In the genomic region with DNA sequence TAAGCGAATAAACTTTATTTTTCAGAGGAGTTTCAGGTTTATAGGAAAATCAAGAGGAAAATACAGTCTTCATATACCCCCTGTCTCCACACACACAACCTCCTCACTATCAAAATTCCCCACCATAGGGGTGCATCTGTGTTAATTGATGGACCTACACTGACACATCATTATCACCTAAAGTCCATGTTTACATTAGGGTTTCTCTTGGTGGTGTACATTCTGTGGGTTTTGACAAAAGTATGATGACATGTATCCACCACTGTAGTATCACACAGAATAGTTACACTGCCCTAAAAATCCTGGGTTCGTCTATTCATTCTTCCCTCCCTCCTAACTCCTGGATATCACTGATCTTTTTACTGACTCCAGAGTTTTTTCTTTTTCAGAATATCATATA, we compare ENCODE assay signal across 1 cellular context.
A peak's percentile ranks its signal among the peaks of the same experiment; 100 is the strongest.
TF ChIP-seq lines count a peak whose summit lies in the region.

No MANE protein-coding gene starts in this region.

TF ChIP-seq in K562, 482 proteins besides CTCF, POLR2A, EP300 and RAD21 (continued from another document and continues in another):
- TF ChIP-seq CEBPZ (IDR thresholded peaks at IDR 0.05; ENCODE audit: borderline replicate concordance, low read depth, low read length) (no peak), MXD1 (CRISPR knock-in tag; IDR thresholded peaks at IDR 0.05; ENCODE audit: borderline replicate concordance, poor library complexity, severe bottlenecking) (no peak), KAT2B (IDR thresholded peaks at IDR 0.05; ENCODE audit: low read depth, low read length) (no peak), CSDE1 (IDR thresholded peaks at IDR 0.05) (no peak), SP1 (CRISPR knock-in tag; IDR thresholded peaks at IDR 0.05) (no peak), HDAC1 (IDR thresholded peaks at IDR 0.05) (no peak), GATAD2A (IDR thresholded peaks at IDR 0.05) (no peak), NONO (IDR thresholded peaks at IDR 0.05; ENCODE audit: low read depth in 2 of 2, low read length in 1 of 2) (no peak), ATF7 (IDR thresholded peaks at IDR 0.05) (peak; percentile 33; the same call in 1 of the 2 replicates), RFX1 (IDR thresholded peaks at IDR 0.05) (no peak), NR1H2 (CRISPR knock-in tag; IDR thresholded peaks at IDR 0.05) (no peak), SAFB2 (IDR thresholded peaks at IDR 0.05; ENCODE audit: borderline replicate concordance, low read depth, low read length, severe bottlenecking) (no peak), ZZZ3 (IDR thresholded peaks at IDR 0.05) (no peak), ZNF766 (CRISPR knock-in tag; conservative IDR thresholded peaks at IDR 0.05) (0 out of 2 replicates have a peak, but pooled peaks have one; percentile 56), ZNF224 (CRISPR knock-in tag; IDR thresholded peaks at IDR 0.05) (no peak), MAFG (tag; conservative IDR thresholded peaks at IDR 0.05) (no peak), CLOCK (CRISPR knock-in tag; IDR thresholded peaks at IDR 0.05; ENCODE audit: borderline replicate concordance) (no peak), NFE2L1 (tag; IDR thresholded peaks at IDR 0.05; ENCODE audit: borderline replicate concordance, low read depth) (no peak)
- TF ChIP-seq, protein P1, sequence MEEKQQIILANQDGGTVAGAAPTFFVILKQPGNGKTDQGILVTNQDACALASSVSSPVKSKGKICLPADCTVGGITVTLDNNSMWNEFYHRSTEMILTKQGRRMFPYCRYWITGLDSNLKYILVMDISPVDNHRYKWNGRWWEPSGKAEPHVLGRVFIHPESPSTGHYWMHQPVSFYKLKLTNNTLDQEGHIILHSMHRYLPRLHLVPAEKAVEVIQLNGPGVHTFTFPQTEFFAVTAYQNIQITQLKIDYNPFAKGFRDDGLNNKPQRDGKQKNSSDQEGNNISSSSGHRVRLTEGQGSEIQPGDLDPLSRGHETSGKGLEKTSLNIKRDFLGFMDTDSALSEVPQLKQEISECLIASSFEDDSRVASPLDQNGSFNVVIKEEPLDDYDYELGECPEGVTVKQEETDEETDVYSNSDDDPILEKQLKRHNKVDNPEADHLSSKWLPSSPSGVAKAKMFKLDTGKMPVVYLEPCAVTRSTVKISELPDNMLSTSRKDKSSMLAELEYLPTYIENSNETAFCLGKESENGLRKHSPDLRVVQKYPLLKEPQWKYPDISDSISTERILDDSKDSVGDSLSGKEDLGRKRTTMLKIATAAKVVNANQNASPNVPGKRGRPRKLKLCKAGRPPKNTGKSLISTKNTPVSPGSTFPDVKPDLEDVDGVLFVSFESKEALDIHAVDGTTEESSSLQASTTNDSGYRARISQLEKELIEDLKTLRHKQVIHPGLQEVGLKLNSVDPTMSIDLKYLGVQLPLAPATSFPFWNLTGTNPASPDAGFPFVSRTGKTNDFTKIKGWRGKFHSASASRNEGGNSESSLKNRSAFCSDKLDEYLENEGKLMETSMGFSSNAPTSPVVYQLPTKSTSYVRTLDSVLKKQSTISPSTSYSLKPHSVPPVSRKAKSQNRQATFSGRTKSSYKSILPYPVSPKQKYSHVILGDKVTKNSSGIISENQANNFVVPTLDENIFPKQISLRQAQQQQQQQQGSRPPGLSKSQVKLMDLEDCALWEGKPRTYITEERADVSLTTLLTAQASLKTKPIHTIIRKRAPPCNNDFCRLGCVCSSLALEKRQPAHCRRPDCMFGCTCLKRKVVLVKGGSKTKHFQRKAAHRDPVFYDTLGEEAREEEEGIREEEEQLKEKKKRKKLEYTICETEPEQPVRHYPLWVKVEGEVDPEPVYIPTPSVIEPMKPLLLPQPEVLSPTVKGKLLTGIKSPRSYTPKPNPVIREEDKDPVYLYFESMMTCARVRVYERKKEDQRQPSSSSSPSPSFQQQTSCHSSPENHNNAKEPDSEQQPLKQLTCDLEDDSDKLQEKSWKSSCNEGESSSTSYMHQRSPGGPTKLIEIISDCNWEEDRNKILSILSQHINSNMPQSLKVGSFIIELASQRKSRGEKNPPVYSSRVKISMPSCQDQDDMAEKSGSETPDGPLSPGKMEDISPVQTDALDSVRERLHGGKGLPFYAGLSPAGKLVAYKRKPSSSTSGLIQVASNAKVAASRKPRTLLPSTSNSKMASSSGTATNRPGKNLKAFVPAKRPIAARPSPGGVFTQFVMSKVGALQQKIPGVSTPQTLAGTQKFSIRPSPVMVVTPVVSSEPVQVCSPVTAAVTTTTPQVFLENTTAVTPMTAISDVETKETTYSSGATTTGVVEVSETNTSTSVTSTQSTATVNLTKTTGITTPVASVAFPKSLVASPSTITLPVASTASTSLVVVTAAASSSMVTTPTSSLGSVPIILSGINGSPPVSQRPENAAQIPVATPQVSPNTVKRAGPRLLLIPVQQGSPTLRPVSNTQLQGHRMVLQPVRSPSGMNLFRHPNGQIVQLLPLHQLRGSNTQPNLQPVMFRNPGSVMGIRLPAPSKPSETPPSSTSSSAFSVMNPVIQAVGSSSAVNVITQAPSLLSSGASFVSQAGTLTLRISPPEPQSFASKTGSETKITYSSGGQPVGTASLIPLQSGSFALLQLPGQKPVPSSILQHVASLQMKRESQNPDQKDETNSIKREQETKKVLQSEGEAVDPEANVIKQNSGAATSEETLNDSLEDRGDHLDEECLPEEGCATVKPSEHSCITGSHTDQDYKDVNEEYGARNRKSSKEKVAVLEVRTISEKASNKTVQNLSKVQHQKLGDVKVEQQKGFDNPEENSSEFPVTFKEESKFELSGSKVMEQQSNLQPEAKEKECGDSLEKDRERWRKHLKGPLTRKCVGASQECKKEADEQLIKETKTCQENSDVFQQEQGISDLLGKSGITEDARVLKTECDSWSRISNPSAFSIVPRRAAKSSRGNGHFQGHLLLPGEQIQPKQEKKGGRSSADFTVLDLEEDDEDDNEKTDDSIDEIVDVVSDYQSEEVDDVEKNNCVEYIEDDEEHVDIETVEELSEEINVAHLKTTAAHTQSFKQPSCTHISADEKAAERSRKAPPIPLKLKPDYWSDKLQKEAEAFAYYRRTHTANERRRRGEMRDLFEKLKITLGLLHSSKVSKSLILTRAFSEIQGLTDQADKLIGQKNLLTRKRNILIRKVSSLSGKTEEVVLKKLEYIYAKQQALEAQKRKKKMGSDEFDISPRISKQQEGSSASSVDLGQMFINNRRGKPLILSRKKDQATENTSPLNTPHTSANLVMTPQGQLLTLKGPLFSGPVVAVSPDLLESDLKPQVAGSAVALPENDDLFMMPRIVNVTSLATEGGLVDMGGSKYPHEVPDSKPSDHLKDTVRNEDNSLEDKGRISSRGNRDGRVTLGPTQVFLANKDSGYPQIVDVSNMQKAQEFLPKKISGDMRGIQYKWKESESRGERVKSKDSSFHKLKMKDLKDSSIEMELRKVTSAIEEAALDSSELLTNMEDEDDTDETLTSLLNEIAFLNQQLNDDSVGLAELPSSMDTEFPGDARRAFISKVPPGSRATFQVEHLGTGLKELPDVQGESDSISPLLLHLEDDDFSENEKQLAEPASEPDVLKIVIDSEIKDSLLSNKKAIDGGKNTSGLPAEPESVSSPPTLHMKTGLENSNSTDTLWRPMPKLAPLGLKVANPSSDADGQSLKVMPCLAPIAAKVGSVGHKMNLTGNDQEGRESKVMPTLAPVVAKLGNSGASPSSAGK (IDR thresholded peaks at IDR 0.05) = no peak
- TF ChIP-seq, protein P2, sequence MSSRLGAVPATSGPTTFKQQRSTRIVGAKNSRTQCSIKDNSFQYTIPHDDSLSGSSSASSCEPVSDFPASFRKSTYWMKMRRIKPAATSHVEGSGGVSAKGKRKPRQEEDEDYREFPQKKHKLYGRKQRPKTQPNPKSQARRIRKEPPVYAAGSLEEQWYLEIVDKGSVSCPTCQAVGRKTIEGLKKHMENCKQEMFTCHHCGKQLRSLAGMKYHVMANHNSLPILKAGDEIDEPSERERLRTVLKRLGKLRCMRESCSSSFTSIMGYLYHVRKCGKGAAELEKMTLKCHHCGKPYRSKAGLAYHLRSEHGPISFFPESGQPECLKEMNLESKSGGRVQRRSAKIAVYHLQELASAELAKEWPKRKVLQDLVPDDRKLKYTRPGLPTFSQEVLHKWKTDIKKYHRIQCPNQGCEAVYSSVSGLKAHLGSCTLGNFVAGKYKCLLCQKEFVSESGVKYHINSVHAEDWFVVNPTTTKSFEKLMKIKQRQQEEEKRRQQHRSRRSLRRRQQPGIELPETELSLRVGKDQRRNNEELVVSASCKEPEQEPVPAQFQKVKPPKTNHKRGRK (tag; IDR thresholded peaks at IDR 0.05) = peak; percentile 20; the same call in 1 of the 2 replicates
- TF ChIP-seq, protein P3, sequence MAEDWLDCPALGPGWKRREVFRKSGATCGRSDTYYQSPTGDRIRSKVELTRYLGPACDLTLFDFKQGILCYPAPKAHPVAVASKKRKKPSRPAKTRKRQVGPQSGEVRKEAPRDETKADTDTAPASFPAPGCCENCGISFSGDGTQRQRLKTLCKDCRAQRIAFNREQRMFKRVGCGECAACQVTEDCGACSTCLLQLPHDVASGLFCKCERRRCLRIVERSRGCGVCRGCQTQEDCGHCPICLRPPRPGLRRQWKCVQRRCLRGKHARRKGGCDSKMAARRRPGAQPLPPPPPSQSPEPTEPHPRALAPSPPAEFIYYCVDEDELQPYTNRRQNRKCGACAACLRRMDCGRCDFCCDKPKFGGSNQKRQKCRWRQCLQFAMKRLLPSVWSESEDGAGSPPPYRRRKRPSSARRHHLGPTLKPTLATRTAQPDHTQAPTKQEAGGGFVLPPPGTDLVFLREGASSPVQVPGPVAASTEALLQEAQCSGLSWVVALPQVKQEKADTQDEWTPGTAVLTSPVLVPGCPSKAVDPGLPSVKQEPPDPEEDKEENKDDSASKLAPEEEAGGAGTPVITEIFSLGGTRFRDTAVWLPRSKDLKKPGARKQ (CRISPR knock-in tag; IDR thresholded peaks at IDR 0.05) = no peak
- TF ChIP-seq, protein P4, sequence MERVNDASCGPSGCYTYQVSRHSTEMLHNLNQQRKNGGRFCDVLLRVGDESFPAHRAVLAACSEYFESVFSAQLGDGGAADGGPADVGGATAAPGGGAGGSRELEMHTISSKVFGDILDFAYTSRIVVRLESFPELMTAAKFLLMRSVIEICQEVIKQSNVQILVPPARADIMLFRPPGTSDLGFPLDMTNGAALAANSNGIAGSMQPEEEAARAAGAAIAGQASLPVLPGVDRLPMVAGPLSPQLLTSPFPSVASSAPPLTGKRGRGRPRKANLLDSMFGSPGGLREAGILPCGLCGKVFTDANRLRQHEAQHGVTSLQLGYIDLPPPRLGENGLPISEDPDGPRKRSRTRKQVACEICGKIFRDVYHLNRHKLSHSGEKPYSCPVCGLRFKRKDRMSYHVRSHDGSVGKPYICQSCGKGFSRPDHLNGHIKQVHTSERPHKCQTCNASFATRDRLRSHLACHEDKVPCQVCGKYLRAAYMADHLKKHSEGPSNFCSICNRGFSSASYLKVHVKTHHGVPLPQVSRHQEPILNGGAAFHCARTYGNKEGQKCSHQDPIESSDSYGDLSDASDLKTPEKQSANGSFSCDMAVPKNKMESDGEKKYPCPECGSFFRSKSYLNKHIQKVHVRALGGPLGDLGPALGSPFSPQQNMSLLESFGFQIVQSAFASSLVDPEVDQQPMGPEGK (CRISPR knock-in tag; IDR thresholded peaks at IDR 0.05; ENCODE audit: borderline replicate concordance) = no peak
